In the genomic region with DNA sequence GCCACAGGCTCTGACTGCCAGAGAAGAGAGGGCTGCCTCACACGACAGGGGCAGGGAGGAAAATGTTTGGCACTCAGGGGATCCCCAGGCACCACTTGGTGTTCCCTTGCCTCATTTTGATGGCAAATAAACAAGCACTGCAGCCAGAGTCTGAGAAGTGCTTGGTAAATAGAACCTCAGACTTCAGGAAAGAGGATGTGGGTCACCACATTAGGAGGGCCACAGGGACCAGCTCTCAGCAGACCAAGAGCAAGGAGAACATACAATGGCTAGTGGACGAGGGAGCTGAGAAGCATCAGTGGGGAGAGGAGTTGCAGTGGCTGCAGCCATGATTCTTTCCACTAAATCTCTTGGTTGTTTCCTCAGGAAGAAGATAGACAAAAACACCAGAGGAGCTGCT, we compare ENCODE assay signal across 14 cellular contexts.
"Had no signal": no experiment of that assay in that cellular context is flagged by ENCODE, and none has a peak within 500 bp of the region (broad histone marks: within the 10 kb centered on the region; RNA-seq: fewer than 3 reads in every experiment).

No MANE protein-coding gene starts in this region.

- H3K4me1 ChIP-seq: right atrium auricular region, tibial nerve had no signal

- DNase-seq: activated CD4-positive, alpha-beta T cell treated with anti-CD3 and anti-CD28 coated beads, Interleukin-2, amount 10 ng/mL, durations not matched to agents 7 days and 5 days; activated naive CD4-positive, alpha-beta T cell treated with Interleukin-2 at 50 U/mL for 16 hours; activated naive CD8-positive, alpha-beta T cell treated with anti-CD3 and anti-CD28 coated beads, Interleukin-2, amount 50 U/mL, for 24 hours; activated T-cell treated with anti-CD3 and anti-CD28 coated beads for 4 hours; aorta; cerebellar nuclear complex; effector CD8-positive, alpha-beta T cell; foreskin fibroblast; occipital lobe; stimulated activated CD4-positive, alpha-beta T cell treated with anti-CD3 and anti-CD28 coated beads, Interleukin-2, amount 100 ng/mL, for 48 hours; stimulated activated naive CD4-positive, alpha-beta T cell treated with Interleukin-2 at 50 U/mL for 16 hours; substantia nigra had no signal

- H3K4me3 ChIP-seq: right atrium auricular region, tibial nerve had no signal

- H3K27ac ChIP-seq: right atrium auricular region, tibial nerve had no signal

- H3K36me3 ChIP-seq: right atrium auricular region, tibial nerve had no signal

- ATAC-seq: activated naive CD8-positive, alpha-beta T cell treated with anti-CD3 and anti-CD28 coated beads, Interleukin-2, amount 50 U/mL, for 24 hours had no signal

- H3K27me3 ChIP-seq: right atrium auricular region, tibial nerve had no signal
